Comparison of ENCODE assay signal across 19 cellular contexts in the genomic region with DNA sequence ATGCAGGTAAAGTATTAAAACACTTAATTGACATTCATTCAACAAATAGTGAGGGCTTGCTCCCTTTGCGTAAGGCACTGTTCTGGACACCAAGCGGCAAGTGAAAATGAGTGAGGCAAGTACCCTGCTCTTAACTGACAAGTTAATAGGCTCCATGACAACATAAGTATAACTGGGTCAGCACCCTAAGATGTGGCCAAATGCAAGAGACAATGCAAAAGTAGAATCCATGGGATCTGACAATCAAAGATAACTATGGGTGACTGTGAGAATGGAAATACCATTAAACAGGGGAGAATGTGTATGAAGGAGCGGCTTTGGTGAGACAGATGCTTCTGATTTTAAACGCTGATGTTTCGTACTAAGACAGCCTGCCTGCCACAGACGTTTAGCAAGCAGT.
DNase-seq lines count a peak whose midpoint lies in the region; ATAC-seq and TF ChIP-seq lines count a peak whose summit lies in the region.
"Had no signal": no experiment of that assay in that cellular context is flagged by ENCODE, and none has a peak within 500 bp of the region (broad histone marks: within the 10 kb centered on the region; RNA-seq: fewer than 3 reads in every experiment).

No MANE protein-coding gene starts in this region.

- no peak for TF ChIP-seq CTCF in HEK293 (tag by site-specific recombination; IDR thresholded peaks at IDR 0.05)
- TF ChIP-seq CTCF in dorsolateral prefrontal cortex (IDR thresholded peaks at IDR 0.05 in 54 of 56, conservative IDR thresholded peaks at IDR 0.05 in 2 of 56; ENCODE audit: low read depth in 1 of 56, partially characterized antibody in 56 of 56), result no peak
- no peak for TF ChIP-seq CTCF in parathyroid adenoma (IDR thresholded peaks at IDR 0.05)

- H3K9ac ChIP-seq in parathyroid adenoma, result no peak overlapping the region
- H3K9ac ChIP-seq: BLaER1 had no signal

- H3K9me3 ChIP-seq in HEK293 (ENCODE audit: control insufficient read depth, insufficient read depth, low read depth, low read length) (no peaks in the 10 kb centered on the region), parathyroid adenoma (ENCODE audit: control insufficient read depth, low read length) (no peaks in the 10 kb centered on the region)
- H3K9me3 ChIP-seq: BLaER1, Caco-2 had no signal

- ATAC-seq in HG03378 (IDR thresholded peaks at IDR 0.05; ENCODE audit: unreplicated experiment), result no peak
- ATAC-seq: CD8-positive, alpha-beta T cell; GM23338; HCT116 had no signal

- H3K79me2 ChIP-seq in parathyroid adenoma, result peaks cover 70% of the 10 kb centered on the region

- H3K4me2 ChIP-seq in parathyroid adenoma (ENCODE audit: low read length), result no peak overlapping the region
- H3K4me2 ChIP-seq: BLaER1, GM23338 had no signal

- intact Hi-C loops in dorsolateral prefrontal cortex (cut with DNase I), result loop anchor here in 1 of 2 donors (10.0 kb wide), 1 partner anchor 82 kb away; no protein-coding TSS in a partner anchor

- CTCF ChIA-PET in HEK293 (lab: Yijun Ruan, JAX), result no interaction called here

- no peak overlapping the region for H2AFZ ChIP-seq in parathyroid adenoma
- H2AFZ ChIP-seq: GM23338 had no signal

- POLR2A ChIA-PET in HEK293 (lab: Yijun Ruan, JAX), result no interaction called here

- H3K27me3 ChIP-seq in dorsolateral prefrontal cortex (no peaks in the 10 kb centered on the region), parathyroid adenoma (ENCODE audit: control insufficient read depth, insufficient read depth, low read length) (no peaks in the 10 kb centered on the region)
- H3K27me3 ChIP-seq: BLaER1 had no signal

- H3K27ac ChIP-seq in HEK293 (ENCODE audit: extremely low read depth, low read depth, low read length), result no peak overlapping the region
- peak overlapping the region in 44 of 59 donors; percentile 16 to 96 (median 90) for H3K27ac ChIP-seq in dorsolateral prefrontal cortex
- peak overlapping the region; percentile 94 for H3K27ac ChIP-seq in parathyroid adenoma
- H3K27ac ChIP-seq: BLaER1, C4-2B had no signal

- no peak for DNase-seq in dorsolateral prefrontal cortex
- no peak for DNase-seq in KG1 (lab: John Stamatoyannopoulos, UW)
- no peak for DNase-seq in LoVo (ENCODE audit: low spot score)
- DNase-seq: Caco-2; CD4-positive, CD25-positive, alpha-beta regulatory T cell; CD8-positive, alpha-beta T cell; DMS 273 treated with DMSO at 0.1 percent for 48 hours; DMS79; EL; GDM1; H9 had no signal

- H3K4me1 ChIP-seq in HEK293 (ENCODE audit: control insufficient read depth, insufficient read depth, low read length), result no peaks in the 10 kb centered on the region
- H3K4me1 ChIP-seq in parathyroid adenoma, result peaks cover 57% of the 10 kb centered on the region
- H3K4me1 ChIP-seq: BLaER1, Caco-2 had no signal

- peaks cover 0 to 4% of the 10 kb centered on the region in 2 experiments; a peak in 1 of 3 replicates for H3K36me3 ChIP-seq in HEK293 (ENCODE audit: control insufficient read depth in 2 of 2, insufficient read depth in 1 of 2, low read length in 2 of 2)
- no peaks in the 10 kb centered on the region for H3K36me3 ChIP-seq in parathyroid adenoma (ENCODE audit: control insufficient read depth, insufficient read depth, low read length)

- no peak overlapping the region for H3K4me3 ChIP-seq in HEK293 (ENCODE audit: low read depth, low read length)
- no peak overlapping the region for H3K4me3 ChIP-seq in dorsolateral prefrontal cortex
- H3K4me3 ChIP-seq in parathyroid adenoma (ENCODE audit: low read depth, low read length), result no peak overlapping the region
- H3K4me3 ChIP-seq: BLaER1, GM12878, GM23338 had no signal

TF ChIP-seq in HEK293, 187 proteins besides CTCF, POLR2A, EP300 and RAD21:
- TF ChIP-seq ZNF133 (tag by site-specific recombination; IDR thresholded peaks at IDR 0.05), result 0 out of 2 replicates have a peak, but pooled peaks have one; percentile 30
- no peak for TF ChIP-seq ZNF394 (tag by site-specific recombination; IDR thresholded peaks at IDR 0.05; ENCODE audit: borderline replicate concordance)
